8 cellular contexts compared by ENCODE assay signal in the genomic region with DNA sequence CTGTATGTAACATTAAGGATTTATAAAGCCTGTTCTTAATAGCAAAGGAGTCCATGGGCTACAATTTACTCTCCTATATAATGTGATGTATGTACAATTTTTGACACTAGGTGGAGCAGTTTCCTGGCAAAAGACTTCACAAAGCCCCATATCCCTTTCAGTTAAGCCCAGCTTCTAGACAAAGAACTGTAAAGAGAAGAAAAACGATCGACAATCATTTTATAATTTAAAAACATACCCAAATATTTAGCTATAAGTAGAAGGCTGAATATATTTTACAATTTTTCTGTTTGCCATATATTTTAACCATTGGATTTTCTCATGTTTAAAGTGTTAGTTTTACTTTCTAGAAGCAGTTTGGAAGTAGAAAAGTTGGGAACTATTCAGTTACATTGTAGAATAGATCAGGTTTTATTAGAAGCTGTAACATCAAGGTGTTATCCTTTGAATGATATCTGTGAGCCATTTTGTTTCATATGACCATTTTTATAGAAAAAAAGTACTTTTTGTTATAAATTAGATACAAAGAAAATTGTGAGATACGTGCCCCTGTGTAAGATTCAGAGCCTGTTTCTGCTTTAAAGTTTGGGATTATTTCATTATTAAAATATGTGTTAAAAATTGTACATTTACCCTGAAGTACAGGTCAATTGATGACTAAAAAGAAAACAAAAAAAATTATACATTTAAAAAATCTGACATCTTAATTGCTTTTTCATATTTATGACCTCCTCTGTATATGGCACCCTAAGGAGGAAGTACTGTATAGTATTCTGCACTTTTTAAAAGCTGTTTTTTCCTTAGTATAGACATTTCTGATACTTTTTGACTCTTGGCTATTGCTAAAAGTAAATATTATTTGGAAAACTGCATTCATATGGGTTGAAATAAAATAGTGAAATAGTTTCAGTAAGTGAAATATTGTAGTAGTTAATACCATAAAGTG. TPM values are rescaled to one million over a fixed set of nuclear protein-coding genes. Genes with fewer than 3 reads are reported as not detected.
A peak's percentile ranks its signal among the peaks of the same experiment; 100 is the strongest.
DNase-seq lines count a peak whose midpoint lies in the region; TF ChIP-seq lines count a peak whose summit lies in the region.

No MANE protein-coding gene starts in this region.

- peak overlapping the region; percentile 32 for H3K4me3 Mint-ChIP-seq in activated naive CD8-positive, alpha-beta T cell treated with anti-CD3 and anti-CD28 coated beads for 36 hours

- no peaks in the 10 kb centered on the region for H3K9me3 ChIP-seq in cardiac muscle cell (ENCODE audit: low read depth)

- peaks cover 49% of the 10 kb centered on the region for H3K4me1 Mint-ChIP-seq in activated naive CD8-positive, alpha-beta T cell treated with anti-CD3 and anti-CD28 coated beads for 36 hours

- no peak overlapping the region for H3K4me3 ChIP-seq in cardiac muscle cell

- H3K36me3 ChIP-seq in cardiac muscle cell: peaks cover 3% of the 10 kb centered on the region

- DNase-seq in 8988T (peak; percentile 11), GM04503 (ENCODE audit: low read depth) (peak; percentile 57), HT1080 (ENCODE audit: low read depth) (peak; percentile 79), NCI-H748 (lab: John Stamatoyannopoulos, UW; ENCODE audit: unreplicated experiment) (peak; percentile 78), cardiac muscle cell (ENCODE audit: low read depth in 1 of 2, low spot score in 1 of 2) (peak; percentile 86 to 93), pons (ENCODE audit: low spot score) (peak; percentile 94)
- no peak for DNase-seq in activated naive CD8-positive, alpha-beta T cell treated with anti-CD3 and anti-CD28 coated beads for 36 hours
- no peak for DNase-seq in stimulated activated CD4-positive, alpha-beta T cell treated with anti-CD3 and anti-CD28 coated beads, Interleukin-1b, Interleukin-23, amount 100 ng/mL, for 48 hours

- H3K27ac ChIP-seq in cardiac muscle cell: peak overlapping the region; percentile 55

- H3K4me1 ChIP-seq in cardiac muscle cell (ENCODE audit: low read depth): peaks cover 24% of the 10 kb centered on the region

- peak; percentile 58 for TF ChIP-seq CTCF in cardiac muscle cell (IDR thresholded peaks at IDR 0.05; ENCODE audit: low read depth, low read length)

- H3K9me3 Mint-ChIP-seq in activated naive CD8-positive, alpha-beta T cell treated with anti-CD3 and anti-CD28 coated beads for 36 hours: no peaks in the 10 kb centered on the region

- no peaks in the 10 kb centered on the region for H3K27me3 Mint-ChIP-seq in activated naive CD8-positive, alpha-beta T cell treated with anti-CD3 and anti-CD28 coated beads for 36 hours

- H3K27ac Mint-ChIP-seq in activated naive CD8-positive, alpha-beta T cell treated with anti-CD3 and anti-CD28 coated beads for 36 hours: peak overlapping the region; percentile 91

- no peaks in the 10 kb centered on the region for H3K27me3 ChIP-seq in cardiac muscle cell

- peaks cover 26% of the 10 kb centered on the region for H3K36me3 Mint-ChIP-seq in activated naive CD8-positive, alpha-beta T cell treated with anti-CD3 and anti-CD28 coated beads for 36 hours

RNA-seq across cellular contexts. Expression of a gene that starts 46.3 kb away (rescaled TPM):
- 67.1 and 69.3 TPM in 2 replicates for total RNA-seq in HT1080 (2014; rRNA removed; shearing (Covaris generic))
- 55.8 and 59.5 TPM in 2 replicates for polyA plus RNA-seq in HT1080 (2015; cell fraction: cytosol; rRNA removed)
- polyA plus RNA-seq in HT1080 (2015; cell fraction: nucleus; rRNA removed): 377 and 429 TPM in 2 replicates
- 100 to 1,000 TPM; 137 to 143 TPM for total RNA-seq in activated naive CD8-positive, alpha-beta T cell treated with anti-CD3 and anti-CD28 coated beads for 36 hours
- 73.9 and 91.3 TPM in 2 replicates for total RNA-seq in cardiac muscle cell
- polyA plus RNA-seq in cardiac muscle cell: 62.6 and 65.0 TPM in 2 replicates

RNA-seq across cellular contexts. Expression of a gene that starts 46.6 kb away (rescaled TPM):
- 31.1 and 41.2 TPM in 2 replicates for total RNA-seq in HT1080 (2014; rRNA removed; shearing (Covaris generic))
- 38.1 and 40.9 TPM in 2 replicates for polyA plus RNA-seq in HT1080 (2015; cell fraction: cytosol; rRNA removed)
- polyA plus RNA-seq in HT1080 (2015; cell fraction: nucleus; rRNA removed): 30.2 and 32.9 TPM in 2 replicates
- 10 to 100 TPM; 52.7 to 55.2 TPM for total RNA-seq in activated naive CD8-positive, alpha-beta T cell treated with anti-CD3 and anti-CD28 coated beads for 36 hours
- total RNA-seq in cardiac muscle cell: 9.3 and 12.0 TPM in 2 replicates
- polyA plus RNA-seq in cardiac muscle cell: 17.7 and 22.9 TPM in 2 replicates

Comparison
In these comparisons a context has a peak if more than half of its experiments do, and no peak if none do; other contexts are left out.
1. DNase-seq: peak in 8988T (single experiment), GM04503 (single experiment), HT1080 (single experiment), NCI-H748 (single experiment), cardiac muscle cell (2 of 2) and pons (single experiment); none in activated naive CD8-positive, alpha-beta T cell treated with anti-CD3 and anti-CD28 coated beads for 36 hours (single experiment) and stimulated activated CD4-positive, alpha-beta T cell treated with anti-CD3 and anti-CD28 coated beads, Interleukin-1b, Interleukin-23, amount 100 ng/mL, for 48 hours (single experiment).